Comparison of ENCODE assay signal across 8 cellular contexts in genomic region chr15:41022487-41023090, GRCh38.
DNase-seq lines count a peak whose midpoint lies in the region; ATAC-seq and TF ChIP-seq lines count a peak whose summit lies in the region.

No MANE protein-coding gene starts in this region.

- H3K4me3 ChIP-seq in KMS-11 (IDR thresholded peaks at IDR 0.05; ENCODE audit: insufficient read depth, low read depth, low read length) (no peak overlapping the region), lower lobe of right lung (no peak overlapping the region)

- H2AFZ ChIP-seq in KMS-11 (ENCODE audit: low read depth) = no peak overlapping the region

- ATAC-seq in lower lobe of right lung (peak; percentile 28 to 43), GM21723 (IDR thresholded peaks at IDR 0.05; ENCODE audit: unreplicated experiment) (no peak)

- H3K4me2 ChIP-seq in KMS-11 = no peak overlapping the region

- no peaks in the 10 kb centered on the region for H3K79me2 ChIP-seq in KMS-11 (ENCODE audit: insufficient read depth, low read depth)

- H3K4me1 ChIP-seq in KMS-11 (ENCODE audit: low read depth, poor library complexity, severe bottlenecking) (peaks cover 30% of the 10 kb centered on the region), lower lobe of right lung (peaks cover 47% of the 10 kb centered on the region)

- intact Hi-C loops in lower lobe of right lung (cut with DNase I) = no loop called here

- TF ChIP-seq CTCF in KMS-11 (conservative IDR thresholded peaks at IDR 0.05; ENCODE audit: low read depth, low read length) (peak; percentile 83), lower lobe of right lung (IDR thresholded peaks at IDR 0.05) (peak; percentile 76)

- H3K9me3 ChIP-seq in lower lobe of right lung = no peaks in the 10 kb centered on the region

- DNase-seq in NCI-H1417 (lab: John Stamatoyannopoulos, UW) (peak in 2 of 3 experiments; percentile 0 to 57), NCI-H1417 treated with DMSO at 0.1 percent for 48 hours (lab: John Stamatoyannopoulos, UW) (no peak), UCSD-AML1 (lab: John Stamatoyannopoulos, UW; ENCODE audit: unreplicated experiment) (peak; percentile 27), dermis blood vessel endothelial cell (peak; percentile 87), lower lobe of right lung (no peak), stromal cell of bone marrow (ENCODE audit: low read depth) (peak; percentile 41)

- H3K9ac ChIP-seq in KMS-11 = no peak overlapping the region

- H3K36me3 ChIP-seq in KMS-11 (ENCODE audit: insufficient read depth) (no peaks in the 10 kb centered on the region), lower lobe of right lung (peaks cover 54% of the 10 kb centered on the region)

- H3K27ac ChIP-seq in KMS-11 (no peak overlapping the region), lower lobe of right lung (no peak overlapping the region)

- H3K27me3 ChIP-seq in KMS-11 (ENCODE audit: insufficient read depth, low read depth) (no peaks in the 10 kb centered on the region), lower lobe of right lung (ENCODE audit: low read depth) (no peaks in the 10 kb centered on the region)

- no peaks in the 10 kb centered on the region for H4K20me1 ChIP-seq in KMS-11 (ENCODE audit: insufficient read depth)

Comparison
In these comparisons a context has a peak if more than half of its experiments do, and no peak if none do; other contexts are left out.
1. DNase-seq: peak in NCI-H1417 (2 of 3), UCSD-AML1 (single experiment), dermis blood vessel endothelial cell (single experiment) and stromal cell of bone marrow (single experiment); none in NCI-H1417 treated with DMSO at 0.1 percent for 48 hours (single experiment) and lower lobe of right lung (single experiment).